9 cellular contexts compared by ENCODE assay signal in the genomic region with DNA sequence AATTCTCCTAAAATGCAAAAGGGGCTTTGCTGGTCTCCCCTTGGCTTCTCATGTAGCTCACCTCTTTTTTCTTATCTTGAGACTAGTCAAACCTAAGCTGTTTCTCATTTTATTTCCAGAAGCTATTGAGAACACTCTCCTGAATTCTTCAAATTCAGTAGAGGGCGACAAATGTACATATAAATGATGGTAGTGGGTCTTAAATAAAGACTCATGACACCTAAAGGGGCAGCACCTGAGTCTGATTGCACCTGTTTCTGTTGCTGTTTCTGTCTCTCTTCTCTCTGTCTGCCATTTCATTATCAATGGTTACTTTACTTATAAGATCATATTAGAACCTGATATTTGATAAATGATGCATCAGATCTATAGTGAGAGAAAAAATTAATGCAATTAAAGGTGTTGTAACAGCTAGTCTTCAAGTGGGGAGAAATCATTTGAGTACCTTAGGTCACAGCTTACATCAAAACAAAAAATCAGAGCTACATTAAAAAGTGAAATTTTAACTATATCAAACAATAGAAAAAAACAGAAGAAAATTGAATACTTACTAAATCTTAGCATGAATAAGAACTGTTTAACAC. TPM values are rescaled to one million over a fixed set of nuclear protein-coding genes. Genes with fewer than 3 reads are reported as not detected.
DNase-seq lines count a peak whose midpoint lies in the region; ATAC-seq and TF ChIP-seq lines count a peak whose summit lies in the region.
"Had no signal": no experiment of that assay in that cellular context is flagged by ENCODE, and none has a peak within 500 bp of the region (broad histone marks: within the 10 kb centered on the region; RNA-seq: fewer than 3 reads in every experiment).

No MANE protein-coding gene starts in this region.

- no peaks in the 10 kb centered on the region for H3F3A ChIP-seq in Loucy (ENCODE audit: low read depth)

- WGBS in thyroid gland, 2 donors: 0 to 7% methylated on average over 1 of the region's 1 CpG

- no peak overlapping the region for H3K4me3 ChIP-seq in Loucy (ENCODE audit: low read length, poor library complexity, severe bottlenecking)
- H3K4me3 ChIP-seq in thyroid gland (replicated peaks in 1 of 3): no peak overlapping the region

- H3K9ac ChIP-seq in Loucy (ENCODE audit: low read depth, low read length, poor library complexity, severe bottlenecking): no peak overlapping the region

- H2AFZ ChIP-seq in Loucy (ENCODE audit: low read length): no peak overlapping the region

- H3K27ac Mint-ChIP-seq in T-cell: peak overlapping the region; percentile 60 to 72

- peaks cover 0 to 4% (median 0%) of the 10 kb centered on the region in 3 donors for H3K9me3 Mint-ChIP-seq in T-cell

- H3K36me3 ChIP-seq in Loucy (ENCODE audit: insufficient read depth, low read length) (no peaks in the 10 kb centered on the region), thyroid gland (no peaks in the 10 kb centered on the region)
- H3K36me3 ChIP-seq: neutrophil had no signal

- H3K9me2 ChIP-seq in Loucy (replicated peaks; ENCODE audit: low read depth, low read length): no peaks in the 10 kb centered on the region

- no peaks in the 10 kb centered on the region for H3K79me2 ChIP-seq in Loucy (ENCODE audit: insufficient read depth, low read length)

- POLR2A ChIA-PET in T-cell (lab: Charles Lee): interaction anchor here in 1 of 2 donors (0.8 kb wide), 1 partner anchor 316 kb away, joined by 4 read pairs; no protein-coding TSS in a partner anchor

- H3K4me2 ChIP-seq in Loucy (ENCODE audit: low read depth, low read length, poor library complexity, severe bottlenecking): no peak overlapping the region

- intact Hi-C loops in left ventricle myocardium superior (cut with micrococcal nuclease): loop anchor here (5.0 kb wide), 1 partner anchor 318 kb away; no protein-coding TSS in a partner anchor
- intact Hi-C loops in thyroid gland (cut with DNase I): no loop called here

- H3K9me3 ChIP-seq in Loucy (ENCODE audit: insufficient read depth, low read depth, low read length) (no peaks in the 10 kb centered on the region), thyroid gland (no peaks in the 10 kb centered on the region)
- H3K9me3 ChIP-seq: neutrophil had no signal

- H3K4me1 ChIP-seq in Loucy (ENCODE audit: insufficient read depth, low read length, poor library complexity, severe bottlenecking) (no peaks in the 10 kb centered on the region), thyroid gland (no peaks in the 10 kb centered on the region)

- no peak for TF ChIP-seq POLR2A in thyroid gland (IDR thresholded peaks at IDR 0.05)

- no peaks in the 10 kb centered on the region for H3K36me3 Mint-ChIP-seq in T-cell

- H4K20me1 ChIP-seq in Loucy (ENCODE audit: insufficient read depth, low read length, poor library complexity, severe bottlenecking): no peaks in the 10 kb centered on the region

- CTCF ChIA-PET in T-cell (lab: Charles Lee): interaction anchor here (0.5 to 4.8 kb wide), 56 partner anchors 10 to 830 kb away, joined by 3 to 85 read pairs (median 4); partner anchors contain the start of genes RPL39L (in 2 of the 2) and ST6GAL1 (in 2 of the 2)

- DNase-seq in DMS 273 (lab: John Stamatoyannopoulos, UW; ENCODE audit: unreplicated experiment): peak; percentile 79
- DNase-seq in T-cell: peak in 3 of 34 experiments; percentile 11 to 23 (median 16)
- no peak for DNase-seq in left ventricle myocardium superior
- DNase-seq in thyroid gland: no peak
- no peak for DNase-seq in hepatic stellate cell (ENCODE audit: low spot score)
- DNase-seq in Ammon's horn (ENCODE audit: low spot score): no peak

- H3K27ac ChIP-seq in thyroid gland: no peak overlapping the region
- H3K27ac ChIP-seq: neutrophil had no signal

- H3K27me3 ChIP-seq in Loucy (ENCODE audit: insufficient read depth, low read length, poor library complexity, severe bottlenecking) (no peaks in the 10 kb centered on the region), thyroid gland (no peaks in the 10 kb centered on the region)
- H3K27me3 ChIP-seq: neutrophil had no signal

- TF ChIP-seq CTCF in Loucy (conservative IDR thresholded peaks at IDR 0.05; ENCODE audit: low read length) (peak; percentile 86), thyroid gland (IDR thresholded peaks at IDR 0.05) (peak in 5 of 6 experiments; percentile 23 to 73 (median 55))

- H3K27me3 Mint-ChIP-seq in T-cell: peaks cover 3 to 8% of the 10 kb centered on the region in 2 donors

- ATAC-seq in GM19351 (IDR thresholded peaks at IDR 0.05; ENCODE audit: unreplicated experiment): peak; percentile 83
- ATAC-seq in T-cell (replicated peaks in 1 of 4): peak; percentile 86 to 98 (median 95)
- ATAC-seq in left ventricle myocardium superior: peak; percentile 67

- H3K4me1 Mint-ChIP-seq in T-cell: peaks cover 11 to 22% (median 18%) of the 10 kb centered on the region in 3 donors

- H3K4me3 Mint-ChIP-seq in T-cell: no peak overlapping the region

RNA-seq across cellular contexts. Expression of gene ADIPOQ, which starts 7.0 kb away (rescaled TPM):
- total RNA-seq in T-cell: not detected
- total RNA-seq in left ventricle myocardium superior: 4.0 TPM
- total RNA-seq in thyroid gland: 10 to 100 TPM in 1 of 4 donors, 1 to 10 TPM in 3; 1.6 to 13.4 (median 5.4) TPM

RNA-seq across cellular contexts. Expression of gene RFC4, which starts 43.2 kb away (rescaled TPM):
- total RNA-seq in T-cell: 10 to 100 TPM; 13.4 to 21.0 (median 19.2) TPM
- total RNA-seq in left ventricle myocardium superior: 9.7 TPM
- 10 to 100 TPM in 1 of 4 donors, 1 to 10 TPM in 3; 7.3 to 10.9 (median 7.8) TPM for total RNA-seq in thyroid gland
